In the genomic region with DNA sequence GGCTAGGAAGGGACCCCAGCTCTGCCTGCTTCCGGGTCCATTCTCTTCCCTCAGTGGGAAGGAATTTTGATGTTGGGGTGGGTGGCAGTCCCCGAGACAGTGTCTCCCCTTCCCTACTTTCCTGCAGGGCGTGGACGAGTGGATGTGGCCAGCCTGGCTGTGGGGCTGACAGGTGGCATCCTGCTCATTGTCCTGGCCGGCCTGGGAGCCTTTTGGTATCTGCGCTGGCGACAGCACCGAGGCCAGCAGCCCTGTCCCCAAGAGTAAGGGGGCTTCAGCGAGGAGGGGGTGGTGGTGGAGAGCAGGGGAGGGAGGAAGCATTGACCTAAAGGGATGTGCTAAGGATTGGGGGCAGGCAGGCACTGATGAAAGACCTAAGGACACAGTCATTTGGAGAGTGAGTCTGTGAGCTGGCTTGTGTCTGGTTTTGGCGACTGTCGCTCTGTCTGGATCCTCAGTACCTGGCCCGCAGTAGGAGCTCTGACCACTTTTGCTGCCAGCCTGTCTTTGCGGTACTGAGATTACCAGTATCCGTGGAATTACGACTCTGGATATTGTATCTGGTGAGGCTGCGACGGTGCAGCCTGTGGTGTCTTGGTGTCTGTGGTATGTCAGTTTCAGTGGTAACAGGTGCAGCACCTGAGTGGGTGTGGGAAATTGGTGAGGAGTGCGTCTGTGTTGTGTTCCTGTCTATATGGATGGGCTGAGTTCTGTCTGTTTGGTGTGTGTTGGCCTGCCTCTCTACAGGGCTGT, we compare ENCODE assay signal across 11 cellular contexts. TPM values are rescaled to one million over a fixed set of nuclear protein-coding genes. Genes with fewer than 3 reads are reported as not detected.
A peak's percentile ranks its signal among the peaks of the same experiment; 100 is the strongest.
DNase-seq lines count a peak whose midpoint lies in the region; ATAC-seq and TF ChIP-seq lines count a peak whose summit lies in the region.
"Had no signal": no experiment of that assay in that cellular context is flagged by ENCODE, and none has a peak within 500 bp of the region (broad histone marks: within the 10 kb centered on the region; RNA-seq: fewer than 3 reads in every experiment).

No MANE protein-coding gene starts in this region.

- no peak for ATAC-seq in activated naive CD8-positive, alpha-beta T cell treated with anti-CD3 and anti-CD28 coated beads, Interleukin-2, amount 50 U/mL, for 24 hours
- ATAC-seq in GM19463 (IDR thresholded peaks at IDR 0.05; ENCODE audit: unreplicated experiment): no peak
- no peak for ATAC-seq in HG03175 (IDR thresholded peaks at IDR 0.05; ENCODE audit: unreplicated experiment)
- no peak for ATAC-seq in lower lobe of right lung

- H3K36me3 ChIP-seq in thymus (ENCODE audit: control insufficient read depth, insufficient read depth): no peaks in the 10 kb centered on the region
- H3K36me3 ChIP-seq in lower lobe of right lung: no peaks in the 10 kb centered on the region

- peaks cover 11% of the 10 kb centered on the region for H3K4me1 ChIP-seq in thymus (ENCODE audit: control insufficient read depth, insufficient read depth, low read length)
- peaks cover 14% of the 10 kb centered on the region for H3K4me1 ChIP-seq in lower lobe of right lung

- intact Hi-C loops in lower lobe of right lung (cut with DNase I): no loop called here

- DNase-seq in activated naive CD8-positive, alpha-beta T cell treated with anti-CD3 and anti-CD28 coated beads, Interleukin-2, amount 50 U/mL, for 24 hours: no peak
- peak; percentile 47 to 59 for DNase-seq in activated CD4-positive, alpha-beta T cell treated with anti-CD3 and anti-CD28 coated beads, Interleukin-2, amount 50 U/mL, for 48 hours
- DNase-seq in immature natural killer cell (no peak), lower lobe of right lung (no peak)
- DNase-seq: effector CD8-positive, alpha-beta T cell; NCI-H524 treated with DMSO at 0.1 percent for 48 hours; SIG-M5 had no signal

- H3K27ac ChIP-seq in thymus (ENCODE audit: low read depth): peak overlapping the region; percentile 1
- H3K27ac ChIP-seq in lower lobe of right lung: no peak overlapping the region

- peaks cover 23% of the 10 kb centered on the region for H3K4me1 Mint-ChIP-seq in activated naive CD8-positive, alpha-beta T cell (ENCODE audit: low read depth)
- H3K4me1 Mint-ChIP-seq in activated naive CD8-positive, alpha-beta T cell treated with anti-CD3 and anti-CD28 coated beads, Interleukin-2, amount 50 U/mL, for 24 hours: peaks cover 24% of the 10 kb centered on the region
- peaks cover 21 to 25% of the 10 kb centered on the region in 2 donors for H3K4me1 Mint-ChIP-seq in immature natural killer cell

- no peak for TF ChIP-seq CTCF in lower lobe of right lung (IDR thresholded peaks at IDR 0.05)

- H3K27me3 Mint-ChIP-seq in activated naive CD8-positive, alpha-beta T cell: no peaks in the 10 kb centered on the region
- no peaks in the 10 kb centered on the region for H3K27me3 Mint-ChIP-seq in activated naive CD8-positive, alpha-beta T cell treated with anti-CD3 and anti-CD28 coated beads, Interleukin-2, amount 50 U/mL, for 24 hours
- peaks cover 8 to 15% (median 10%) of the 10 kb centered on the region in 3 donors for H3K27me3 Mint-ChIP-seq in immature natural killer cell (ENCODE audit: low read depth in 3 of 3)

- no peaks in the 10 kb centered on the region for H3K9me3 ChIP-seq in thymus (ENCODE audit: control insufficient read depth)
- no peaks in the 10 kb centered on the region for H3K9me3 ChIP-seq in lower lobe of right lung

- no peak overlapping the region for H3K4me3 Mint-ChIP-seq in activated naive CD8-positive, alpha-beta T cell
- no peak overlapping the region for H3K4me3 Mint-ChIP-seq in activated naive CD8-positive, alpha-beta T cell treated with anti-CD3 and anti-CD28 coated beads, Interleukin-2, amount 50 U/mL, for 24 hours
- H3K4me3 Mint-ChIP-seq in immature natural killer cell: no peak overlapping the region

- H3K4me3 ChIP-seq in thymus (ENCODE audit: low read length) (no peak overlapping the region), lower lobe of right lung (no peak overlapping the region)

- no peaks in the 10 kb centered on the region for H3K36me3 Mint-ChIP-seq in activated naive CD8-positive, alpha-beta T cell
- peaks cover 3% of the 10 kb centered on the region for H3K36me3 Mint-ChIP-seq in activated naive CD8-positive, alpha-beta T cell treated with anti-CD3 and anti-CD28 coated beads, Interleukin-2, amount 50 U/mL, for 24 hours (ENCODE audit: low read depth)
- peaks cover 0 to 2% (median 2%) of the 10 kb centered on the region in 3 donors for H3K36me3 Mint-ChIP-seq in immature natural killer cell

- WGBS in thymus: 92% methylated on average over 18 of the region's 18 CpGs

- H3K9me3 Mint-ChIP-seq in activated naive CD8-positive, alpha-beta T cell (ENCODE audit: low read depth): no peaks in the 10 kb centered on the region
- H3K9me3 Mint-ChIP-seq in activated naive CD8-positive, alpha-beta T cell treated with anti-CD3 and anti-CD28 coated beads, Interleukin-2, amount 50 U/mL, for 24 hours: no peaks in the 10 kb centered on the region
- H3K9me3 Mint-ChIP-seq in immature natural killer cell: no peaks in the 10 kb centered on the region

- H3K27ac Mint-ChIP-seq in activated naive CD8-positive, alpha-beta T cell: peak overlapping the region; percentile 4
- H3K27ac Mint-ChIP-seq in activated naive CD8-positive, alpha-beta T cell treated with anti-CD3 and anti-CD28 coated beads, Interleukin-2, amount 50 U/mL, for 24 hours: no peak overlapping the region
- peak overlapping the region in 4 of 6 donors; percentile 5 to 41 (median 26) for H3K27ac Mint-ChIP-seq in immature natural killer cell

- H3K27me3 ChIP-seq in thymus (ENCODE audit: control insufficient read depth, insufficient read depth) (no peaks in the 10 kb centered on the region), lower lobe of right lung (ENCODE audit: low read depth) (no peaks in the 10 kb centered on the region)

RNA-seq across cellular contexts. Expression of a gene that starts 2.4 kb away (rescaled TPM):
- polyA plus RNA-seq in immature natural killer cell: 1 to 10 TPM in 2 of 3 donors, under 1 TPM in 1; 0.21 to 4.0 (median 2.0) TPM
- polyA plus RNA-seq in thymus: 10.2 TPM
- total RNA-seq in lower lobe of right lung: 32.0 TPM

RNA-seq across cellular contexts. Expression of a gene that starts 7.4 kb away (rescaled TPM):
- polyA plus RNA-seq in immature natural killer cell (under 1 TPM in 1 of 3 donors, not detected in 2; 0.78 TPM), thymus (5.5 TPM)
- total RNA-seq in lower lobe of right lung: 7.6 TPM

RNA-seq across cellular contexts. Expression of a gene that starts 8.2 kb away (rescaled TPM):
- polyA plus RNA-seq in immature natural killer cell (100 to 1,000 TPM; 196 to 251 (median 239) TPM), thymus (156 TPM)
- total RNA-seq in lower lobe of right lung: 47.2 TPM

RNA-seq across cellular contexts. Expression of a gene that starts 51.4 kb away (rescaled TPM):
- 10 to 100 TPM in 2 of 3 donors, 1 to 10 TPM in 1; 9.0 to 17.3 (median 13.5) TPM for polyA plus RNA-seq in immature natural killer cell
- polyA plus RNA-seq in thymus: 60.9 TPM
- 114 TPM for total RNA-seq in lower lobe of right lung

RNA-seq across cellular contexts. Expression of a gene that starts 53.5 kb away (rescaled TPM):
- polyA plus RNA-seq in immature natural killer cell: 1 to 10 TPM in 1 of 3 donors, under 1 TPM in 1, not detected in 1; 0.87 to 2.6 TPM
- polyA plus RNA-seq in thymus: 17.2 TPM
- 59.4 TPM for total RNA-seq in lower lobe of right lung

Comparison
In these comparisons a context has a peak if more than half of its experiments do, and no peak if none do; other contexts are left out.
1. DNase-seq: peak in activated CD4-positive, alpha-beta T cell treated with anti-CD3 and anti-CD28 coated beads, Interleukin-2, amount 50 U/mL, for 48 hours (2 of 2); none in activated naive CD8-positive, alpha-beta T cell treated with anti-CD3 and anti-CD28 coated beads, Interleukin-2, amount 50 U/mL, for 24 hours (single experiment), immature natural killer cell (0 of 3) and lower lobe of right lung (single experiment).